ENCODE assay signal across 34 cellular contexts in genomic region chr7:123692471-123692877, GRCh38. TPM values are rescaled to one million over a fixed set of nuclear protein-coding genes. Genes with fewer than 3 reads are reported as not detected.
DNase-seq lines count a peak whose midpoint lies in the region; ATAC-seq lines count a peak whose summit lies in the region.
"Had no signal": no experiment of that assay in that cellular context is flagged by ENCODE, and none has a peak within 500 bp of the region (broad histone marks: within the 10 kb centered on the region; RNA-seq: fewer than 3 reads in every experiment).

No MANE protein-coding gene starts in this region.

- no peaks in the 10 kb centered on the region for H3K9me3 Mint-ChIP-seq in activated naive CD4-positive, alpha-beta T cell treated with anti-CD3 and anti-CD28 coated beads, Interleukin-2, amount 10 ng/mL, durations not matched to agents 7 days and 5 days
- H3K9me3 Mint-ChIP-seq: activated CD4-positive, alpha-beta T cell treated with anti-CD3 and anti-CD28 coated beads, Interleukin-2, amount 10 ng/mL, durations not matched to agents 7 days and 5 days; activated naive CD8-positive, alpha-beta T cell treated with anti-CD3 and anti-CD28 coated beads, Interleukin-2, amount 50 U/mL, for 24 hours; effector memory CD8-positive, alpha-beta T cell; natural killer cell treated with Interleukin-12 subunit alpha and Interleukin-12 subunit beta and Interleukin-15 and Interleukin-18, amount 100 ng/mL, for 72 hours; stimulated activated naive CD8-positive, alpha-beta T cell treated with anti-CD3 and anti-CD28 coated beads, Interleukin-15, Interleukin-2, amounts not matched to agents 100 ng/mL and 50 ng/mL, for 24 hours had no signal

- H3K27me3 ChIP-seq in right cardiac atrium (ENCODE audit: control insufficient read depth, insufficient read depth), result no peaks in the 10 kb centered on the region
- H3K27me3 ChIP-seq: SJCRH30, testis had no signal

- H3K4me3 Mint-ChIP-seq in activated naive CD4-positive, alpha-beta T cell treated with anti-CD3 and anti-CD28 coated beads, Interleukin-2, amount 10 ng/mL, durations not matched to agents 7 days and 5 days, result no peak overlapping the region
- H3K4me3 Mint-ChIP-seq: activated CD4-positive, alpha-beta T cell treated with anti-CD3 and anti-CD28 coated beads, Interleukin-2, amount 10 ng/mL, durations not matched to agents 7 days and 5 days; activated naive CD8-positive, alpha-beta T cell treated with anti-CD3 and anti-CD28 coated beads, Interleukin-2, amount 50 U/mL, for 24 hours; effector memory CD8-positive, alpha-beta T cell; natural killer cell treated with Interleukin-12 subunit alpha and Interleukin-12 subunit beta and Interleukin-15 and Interleukin-18, amount 100 ng/mL, for 72 hours; stimulated activated naive CD8-positive, alpha-beta T cell treated with anti-CD3 and anti-CD28 coated beads, Interleukin-15, Interleukin-2, amounts not matched to agents 100 ng/mL and 50 ng/mL, for 24 hours had no signal

- no peak overlapping the region for H3K27ac ChIP-seq in right cardiac atrium (ENCODE audit: low read length)
- H3K27ac ChIP-seq: KMS-11, lower lobe of right lung, SJCRH30, skin epidermis, testis had no signal

- ATAC-seq in right cardiac atrium, result peak in 1 of 2 donors; percentile 25
- no peak for ATAC-seq in Right ventricle myocardium inferior
- no peak for ATAC-seq in HG03139 (IDR thresholded peaks at IDR 0.05; ENCODE audit: unreplicated experiment)
- ATAC-seq: activated naive CD8-positive, alpha-beta T cell treated with anti-CD3 and anti-CD28 coated beads, Interleukin-2, amount 50 U/mL, for 24 hours; effector memory CD8-positive, alpha-beta T cell; lower lobe of right lung; natural killer cell treated with Interleukin-12 subunit alpha and Interleukin-12 subunit beta and Interleukin-15 and Interleukin-18, amount 100 ng/mL, for 72 hours had no signal

- H3K27ac Mint-ChIP-seq in activated naive CD4-positive, alpha-beta T cell treated with anti-CD3 and anti-CD28 coated beads, Interleukin-2, amount 10 ng/mL, durations not matched to agents 7 days and 5 days, result no peak overlapping the region
- H3K27ac Mint-ChIP-seq: activated CD4-positive, alpha-beta T cell treated with anti-CD3 and anti-CD28 coated beads, Interleukin-2, amount 10 ng/mL, durations not matched to agents 7 days and 5 days; activated naive CD8-positive, alpha-beta T cell treated with anti-CD3 and anti-CD28 coated beads, Interleukin-2, amount 50 U/mL, for 24 hours; effector memory CD8-positive, alpha-beta T cell; natural killer cell treated with Interleukin-12 subunit alpha and Interleukin-12 subunit beta and Interleukin-15 and Interleukin-18, amount 100 ng/mL, for 72 hours; stimulated activated naive CD8-positive, alpha-beta T cell treated with anti-CD3 and anti-CD28 coated beads, Interleukin-15, Interleukin-2, amounts not matched to agents 100 ng/mL and 50 ng/mL, for 24 hours had no signal

- intact Hi-C loops in right cardiac atrium (cut with DNase I), result loop anchor here in 1 of 4 donors (10.0 kb wide), 1 partner anchor 52 kb away; the partner anchor contains the start of gene WASL
- intact Hi-C loops in Right ventricle myocardium inferior (cut with DNase I), result loop anchor here (5.0 kb wide), 1 partner anchor 35 kb away; no protein-coding TSS in a partner anchor

- CTCF ChIA-PET in activated naive CD4-positive, alpha-beta T cell treated with anti-CD3 and anti-CD28 coated beads, Interleukin-2, amount 10 ng/mL, durations not matched to agents 7 days and 5 days (lab: Charles Lee), result interaction anchor here (1.9 to 2.7 kb wide), 2 partner anchors 9 to 172 kb away, joined by 6 read pairs; no protein-coding TSS in a partner anchor

- peak in 2 of 3 donors; percentile 38 to 41 for DNase-seq in right cardiac atrium
- no peak for DNase-seq in Right ventricle myocardium inferior (ENCODE audit: missing footprints)
- peak; percentile 49 for DNase-seq in ecto neural progenitor cell (ENCODE audit: low spot score)
- peak; percentile 78 for DNase-seq in islet precursor cell
- no peak for DNase-seq in activated naive CD4-positive, alpha-beta T cell treated with anti-CD3 and anti-CD28 coated beads, Interleukin-2, amount 10 ng/mL, durations not matched to agents 7 days and 5 days
- no peak for DNase-seq in activated CD4-positive, alpha-beta T cell treated with anti-CD3 and anti-CD28 coated beads, Interleukin-2, amount 50 U/mL, for 4 hours
- DNase-seq in LoVo (ENCODE audit: low spot score), result no peak
- DNase-seq: 8988T; activated CD4-positive, alpha-beta T cell treated with anti-CD3 and anti-CD28 coated beads, Interleukin-2, amount 10 ng/mL, durations not matched to agents 7 days and 5 days; activated gamma-delta T cell; activated naive CD8-positive, alpha-beta T cell treated with anti-CD3 and anti-CD28 coated beads, Interleukin-2, amount 50 U/mL, for 24 hours; activated T-cell treated with anti-CD3 and anti-CD28 coated beads, Interleukin-2, amount 50 U/mL, for 1 hour; C1 segment of cervical spinal cord; cortex of kidney; effector memory CD8-positive, alpha-beta T cell; erythroblast; lower lobe of right lung; NCI-H1417 treated with DMSO at 0.1 percent for 48 hours; NCI-H2029 treated with DMSO at 0.1 percent for 48 hours; NCI-H226; SJCRH30; SW 1271; T1000; testis had no signal

- H3K4me3 ChIP-seq in right cardiac atrium (ENCODE audit: low read length), result no peak overlapping the region
- H3K4me3 ChIP-seq: lower lobe of right lung, SJCRH30, skin epidermis, testis had no signal

- H3K36me3 Mint-ChIP-seq in activated naive CD4-positive, alpha-beta T cell treated with anti-CD3 and anti-CD28 coated beads, Interleukin-2, amount 10 ng/mL, durations not matched to agents 7 days and 5 days, result peaks cover 25% of the 10 kb centered on the region
- H3K36me3 Mint-ChIP-seq: natural killer cell treated with Interleukin-12 subunit alpha and Interleukin-12 subunit beta and Interleukin-15 and Interleukin-18, amount 100 ng/mL, for 72 hours had no signal

- no peaks in the 10 kb centered on the region for H3K9me3 ChIP-seq in right cardiac atrium (ENCODE audit: control insufficient read depth, low read length)
- H3K9me3 ChIP-seq: lower lobe of right lung, SJCRH30, testis had no signal

- H3K4me1 ChIP-seq in right cardiac atrium (ENCODE audit: control insufficient read depth, insufficient read depth, low read length), result no peaks in the 10 kb centered on the region
- H3K4me1 ChIP-seq: SJCRH30, testis had no signal

- no peaks in the 10 kb centered on the region for H3K4me1 Mint-ChIP-seq in activated naive CD4-positive, alpha-beta T cell treated with anti-CD3 and anti-CD28 coated beads, Interleukin-2, amount 10 ng/mL, durations not matched to agents 7 days and 5 days
- H3K4me1 Mint-ChIP-seq: activated CD4-positive, alpha-beta T cell treated with anti-CD3 and anti-CD28 coated beads, Interleukin-2, amount 10 ng/mL, durations not matched to agents 7 days and 5 days; activated naive CD8-positive, alpha-beta T cell treated with anti-CD3 and anti-CD28 coated beads, Interleukin-2, amount 50 U/mL, for 24 hours had no signal

- WGBS in right cardiac atrium, result 93% methylated on average over 6 of the region's 6 CpGs

- no peaks in the 10 kb centered on the region for H3K27me3 Mint-ChIP-seq in activated naive CD4-positive, alpha-beta T cell treated with anti-CD3 and anti-CD28 coated beads, Interleukin-2, amount 10 ng/mL, durations not matched to agents 7 days and 5 days
- H3K27me3 Mint-ChIP-seq: activated CD4-positive, alpha-beta T cell treated with anti-CD3 and anti-CD28 coated beads, Interleukin-2, amount 10 ng/mL, durations not matched to agents 7 days and 5 days; activated naive CD8-positive, alpha-beta T cell treated with anti-CD3 and anti-CD28 coated beads, Interleukin-2, amount 50 U/mL, for 24 hours; effector memory CD8-positive, alpha-beta T cell; natural killer cell treated with Interleukin-12 subunit alpha and Interleukin-12 subunit beta and Interleukin-15 and Interleukin-18, amount 100 ng/mL, for 72 hours; stimulated activated naive CD8-positive, alpha-beta T cell treated with anti-CD3 and anti-CD28 coated beads, Interleukin-15, Interleukin-2, amounts not matched to agents 100 ng/mL and 50 ng/mL, for 24 hours had no signal

RNA-seq across cellular contexts. Expression of gene LMOD2, which starts 36.8 kb away (rescaled TPM):
- total RNA-seq in right cardiac atrium, result 100 to 1,000 TPM; 258 to 704 (median 329) TPM
- 849 TPM for polyA plus RNA-seq in right cardiac atrium
- total RNA-seq in Right ventricle myocardium inferior, result 492 TPM
- total RNA-seq: activated CD4-positive, alpha-beta T cell treated with anti-CD3 and anti-CD28 coated beads, Interleukin-2, amount 10 ng/mL, durations not matched to agents 7 days and 5 days; astrocyte; G401; lower lobe of right lung; mucosa of gallbladder; natural killer cell treated with Interleukin-12 subunit alpha and Interleukin-12 subunit beta and Interleukin-15 and Interleukin-18, amount 100 ng/mL, for 72 hours; osteocyte had no signal
- polyA plus RNA-seq: urinary bladder had no signal

RNA-seq across cellular contexts. Expression of gene WASL, which starts 56.3 kb away (rescaled TPM):
- total RNA-seq in right cardiac atrium (10 to 100 TPM; 24.7 to 32.5 (median 28.6) TPM), Right ventricle myocardium inferior (28.4 TPM)
- polyA plus RNA-seq in right cardiac atrium, result 16.9 TPM

Comparison
In these comparisons a context has a peak if more than half of its experiments do, and no peak if none do; other contexts are left out.
1. DNase-seq: peak in right cardiac atrium (2 of 3), ecto neural progenitor cell (single experiment) and islet precursor cell (single experiment); none in Right ventricle myocardium inferior (single experiment), activated naive CD4-positive, alpha-beta T cell treated with anti-CD3 and anti-CD28 coated beads, Interleukin-2, amount 10 ng/mL, durations not matched to agents 7 days and 5 days (single experiment), activated CD4-positive, alpha-beta T cell treated with anti-CD3 and anti-CD28 coated beads, Interleukin-2, amount 50 U/mL, for 4 hours (0 of 2) and LoVo (single experiment).